9 cellular contexts compared by ENCODE assay signal in genomic region chr19:7637374-7638256, GRCh38. TPM values are rescaled to one million over a fixed set of nuclear protein-coding genes. Genes with fewer than 3 reads are reported as not detected.
DNase-seq lines count a peak whose midpoint lies in the region; ATAC-seq, FAIRE-seq and TF ChIP-seq lines count a peak whose summit lies in the region.
"Had no signal": no experiment of that assay in that cellular context is flagged by ENCODE, and none has a peak within 500 bp of the region (broad histone marks: within the 10 kb centered on the region; RNA-seq: fewer than 3 reads in every experiment).

No MANE protein-coding gene starts in this region.

- H3K36me3 ChIP-seq in KOPT-K1 (ENCODE audit: insufficient read depth, low read length) (peaks cover 9% of the 10 kb centered on the region; the same call in 1 of the 2 replicates), K562 (ENCODE audit: control insufficient read depth, insufficient read depth, low read length) (peaks cover 40% of the 10 kb centered on the region; the same call in 2 of the 3 replicates)

- no peaks in the 10 kb centered on the region for H3K4me1 Mint-ChIP-seq in type B pancreatic cell (ENCODE audit: unreplicated experiment)

- TF ChIP-seq CTCF in K562 (IDR thresholded peaks at IDR 0.05 in 2 of 3, conservative IDR thresholded peaks at IDR 0.05 in 1 of 3; ENCODE audit: insufficient read depth in 2 of 3, low read depth in 1 of 3, low read length in 3 of 3), result no peak
- TF ChIP-seq CTCF in type B pancreatic cell (conservative IDR thresholded peaks at IDR 0.05), result no peak

- H3K9me3 ChIP-seq in KOPT-K1 (ENCODE audit: insufficient read depth, low read length, poor library complexity, severe bottlenecking) (no peaks in the 10 kb centered on the region), K562 (replicated peaks; ENCODE audit: control insufficient read depth, insufficient read depth, low read depth, low read length) (peaks cover 6% of the 10 kb centered on the region; the same call in 1 of the 2 replicates)

- DNase-seq in NCI-H748 (lab: John Stamatoyannopoulos, UW; ENCODE audit: unreplicated experiment) (peak; percentile 9), NCI-H748 treated with DMSO at 0.1 percent for 48 hours (lab: John Stamatoyannopoulos, UW) (no peak), K562 (ENCODE audit: extremely low read depth in 1 of 4, low spot score in 3 of 4) (peak; percentile 71 to 93 (median 84)), left lobe of liver (ENCODE audit: low spot score) (peak; percentile 60), type B pancreatic cell (ENCODE audit: extremely low spot score, unreplicated experiment) (no peak)
- DNase-seq: DND-41 had no signal

- H3K36me3 Mint-ChIP-seq in type B pancreatic cell, result no peaks in the 10 kb centered on the region

- FAIRE-seq in K562 (lab: Jason Lieb, UNC), result peak; percentile 93

- peaks cover 28% of the 10 kb centered on the region for H3K27me3 Mint-ChIP-seq in type B pancreatic cell

- no peaks in the 10 kb centered on the region for H3K9me1 ChIP-seq in K562 (ENCODE audit: control insufficient read depth, insufficient read depth, low read length)

- peak overlapping the region; percentile 97 for H3K9ac ChIP-seq in K562 (ENCODE audit: insufficient read depth in 1 of 2, low read depth in 2 of 2, low read length in 2 of 2)

- POLR2A ChIA-PET in K562 (lab: Yijun Ruan, JAX), result interaction anchor here (0.7 to 2.0 kb wide), 8 partner anchors 8 to 130 kb away, joined by 3 to 18 read pairs (median 4); partner anchors contain the start of genes PET100 and XAB2

- WGBS in K562 (ENCODE audit: insufficient coverage, low coverage, missing lambda C conversion rate), result 13% methylated on average over 23 of the region's 30 CpGs

- no peaks in the 10 kb centered on the region; a peak in 1 of 5 replicates for H3K27me3 ChIP-seq in K562 (ENCODE audit: control insufficient read depth in 2 of 2, insufficient read depth in 2 of 2, low read length in 2 of 2)

- BruUV-seq in K562 (replicated peaks; lab: Mats Ljungman, UMichigan), result TSS peak; percentile 52

- peak overlapping the region; percentile 95 for H3K4me2 ChIP-seq in K562 (ENCODE audit: insufficient read depth, low read length)

- CTCF ChIA-PET in K562 (lab: Yijun Ruan, JAX; ENCODE audit: low intra/inter-chr PET ratio), result no interaction called here

- H3K4me1 ChIP-seq in K562 (replicated peaks in 1 of 2; ENCODE audit: control insufficient read depth in 2 of 2, insufficient read depth in 2 of 2, low read length in 2 of 2), result peaks cover 15 to 52% of the 10 kb centered on the region in 2 experiments; a peak in 4 of 5 replicates

- peak; percentile 52; the same call in 1 of the 2 replicates for TF ChIP-seq EP300 in K562 (IDR thresholded peaks at IDR 0.05; ENCODE audit: low read length)

- peak overlapping the region; percentile 22; the same call in 1 of the 2 replicates for H2AFZ ChIP-seq in K562 (ENCODE audit: low read depth, low read length)

- TF ChIP-seq RAD21 in K562 (CRISPR knock-in tag; conservative IDR thresholded peaks at IDR 0.05 in 1 of 2, IDR thresholded peaks at IDR 0.05 in 1 of 2), result no peak

- no peaks in the 10 kb centered on the region for H3K9me3 Mint-ChIP-seq in type B pancreatic cell

- no peak overlapping the region for H3K27ac Mint-ChIP-seq in type B pancreatic cell

- peak; percentile 84 for TF ChIP-seq POLR2A in K562 (conservative IDR thresholded peaks at IDR 0.05)

- H3K4me3 ChIP-seq in K562, result peak overlapping the region; percentile 79

- H3K79me2 ChIP-seq in K562 (ENCODE audit: control insufficient read depth, insufficient read depth, low read length), result peaks cover 40% of the 10 kb centered on the region

- ATAC-seq in K562 (peak; percentile 93), left lobe of liver (peak; percentile 40), GM18870 (IDR thresholded peaks at IDR 0.05; ENCODE audit: unreplicated experiment) (no peak), GM21737 (IDR thresholded peaks at IDR 0.05; ENCODE audit: unreplicated experiment) (no peak)

- intact Hi-C loops in K562 (cut with micrococcal nuclease), result no loop called here

- H3K27ac ChIP-seq in KOPT-K1 (ENCODE audit: low read depth, low read length, poor library complexity, severe bottlenecking) (peak overlapping the region; percentile 61), K562 (ENCODE audit: extremely low read depth, low read depth, low read length) (peak overlapping the region; percentile 93)

- in situ Hi-C loops in K562 (cut with MboI), result no loop called here

- H3K4me3 Mint-ChIP-seq in type B pancreatic cell, result peak overlapping the region; percentile 77

- H4K20me1 ChIP-seq in K562 (replicated peaks; ENCODE audit: control insufficient read depth, insufficient read depth, low read length), result peaks cover 14% of the 10 kb centered on the region

RNA-seq across cellular contexts. Expression of gene STXBP2, which starts 0.7 kb away (rescaled TPM):
- total RNA-seq in K562 (2011; cell fraction: chromatin; rRNA removed; ENCODE audit: low replicate concordance), result 1,097 and 1,923 TPM in 2 replicates
- 928 and 1,024 TPM in 2 replicates for total RNA-seq in K562 (2011; cell fraction: nucleolus; rRNA removed)
- total RNA-seq in K562 (2011; cell fraction: nucleoplasm; rRNA removed), result 1,126 and 1,380 TPM in 2 replicates
- total RNA-seq in K562 (2014; rRNA removed) (79.9 and 96.0 TPM in 2 replicates), K562 (2014; rRNA removed; fragmentation: Illumina TruSeq; extraction: Trizol) (29.8 and 31.6 TPM in 2 replicates), K562 (2015; rRNA removed; fragmentation: Illumina TruSeq; extraction: Trizol) (37.6 and 38.4 TPM in 2 replicates), K562 (2021) (136 and 163 TPM in 2 replicates), left lobe of liver (48.0 TPM), type B pancreatic cell (ENCODE audit: low replicate concordance) (61.6 and 108 TPM in 2 replicates)
- polyA plus RNA-seq in K562 (2011; rRNA removed) (141 and 157 TPM in 2 replicates), K562 (2014; fragmentation: Illumina TruSeq; extraction: Trizol) (71.3 and 102 TPM in 2 replicates), K562 (2014; fragmentation: Nextera tagmentation; extraction: Ambion mirVana) (1 to 10 TPM; 2.5 to 9.1 TPM), K562 (2014; rRNA removed) (142 and 145 TPM in 2 replicates)
- 143 and 228 TPM in 2 replicates for polyA plus RNA-seq in K562 (2011; cell fraction: cytosol; rRNA removed)
- polyA plus RNA-seq in K562 (2011; cell fraction: nucleus; rRNA removed), result 689 and 874 TPM in 2 replicates
- polyA plus RNA-seq in K562 (2012), result 178 and 291 TPM in 2 replicates
- polyA minus RNA-seq in K562 (2011; rRNA and poly(A)+ RNA removed), result 674 and 952 TPM in 2 replicates
- 134 and 138 TPM in 2 replicates for polyA minus RNA-seq in K562 (2011; cell fraction: cytosol; rRNA and poly(A)+ RNA removed)
- polyA minus RNA-seq in K562 (2011; cell fraction: nucleus; rRNA and poly(A)+ RNA removed), result 244 and 299 TPM in 2 replicates

RNA-seq across cellular contexts. Expression of gene PCP2, which starts 4.1 kb away (rescaled TPM):
- total RNA-seq in K562 (2011; cell fraction: chromatin; rRNA removed; ENCODE audit: low replicate concordance), result 1.8 TPM in 1 of 2 replicates, not detected in the other
- total RNA-seq in K562 (2011; cell fraction: nucleolus; rRNA removed), result 0.53 and 1.2 TPM in 2 replicates
- 0.59 and 1.8 TPM in 2 replicates for total RNA-seq in K562 (2011; cell fraction: nucleoplasm; rRNA removed)
- total RNA-seq in K562 (2014; rRNA removed) (0.73 and 1.5 TPM in 2 replicates), K562 (2014; rRNA removed; fragmentation: Illumina TruSeq; extraction: Trizol) (0.25 TPM in 1 of 2 replicates, not detected in the other), K562 (2015; rRNA removed; fragmentation: Illumina TruSeq; extraction: Trizol) (0.23 TPM in 1 of 2 replicates, not detected in the other), K562 (2021) (0.96 and 1.3 TPM in 2 replicates), left lobe of liver (1.7 TPM), type B pancreatic cell (ENCODE audit: low replicate concordance) (1.0 TPM in 1 of 2 replicates, not detected in the other)
- polyA plus RNA-seq in K562 (2011; rRNA removed) (0.17 and 0.47 TPM in 2 replicates), K562 (2014; fragmentation: Illumina TruSeq; extraction: Trizol) (0.90 TPM in 1 of 2 replicates, not detected in the other), K562 (2014; fragmentation: Nextera tagmentation; extraction: Ambion mirVana) (under 1 TPM in 1 of 2 experiments, not detected in 1; 0.22 TPM), K562 (2014; rRNA removed) (1.3 and 1.6 TPM in 2 replicates)
- 0.49 and 0.79 TPM in 2 replicates for polyA plus RNA-seq in K562 (2011; cell fraction: cytosol; rRNA removed)
- 2.3 and 6.4 TPM in 2 replicates for polyA plus RNA-seq in K562 (2011; cell fraction: nucleus; rRNA removed)
- polyA plus RNA-seq in K562 (2012), result 1.7 and 3.8 TPM in 2 replicates
- not detected in 2 replicates for polyA minus RNA-seq in K562 (2011; rRNA and poly(A)+ RNA removed)
- not detected in 2 replicates for polyA minus RNA-seq in K562 (2011; cell fraction: cytosol; rRNA and poly(A)+ RNA removed)
- not detected in 2 replicates for polyA minus RNA-seq in K562 (2011; cell fraction: nucleus; rRNA and poly(A)+ RNA removed)

RNA-seq across cellular contexts. Expression of gene PET100, which starts 8.0 kb away (rescaled TPM):
- 38.1 and 46.0 TPM in 2 replicates for total RNA-seq in K562 (2011; cell fraction: chromatin; rRNA removed; ENCODE audit: low replicate concordance)
- 31.5 and 34.5 TPM in 2 replicates for total RNA-seq in K562 (2011; cell fraction: nucleolus; rRNA removed)
- 43.6 and 52.8 TPM in 2 replicates for total RNA-seq in K562 (2011; cell fraction: nucleoplasm; rRNA removed)
- total RNA-seq in K562 (2014; rRNA removed) (59.9 and 62.3 TPM in 2 replicates), K562 (2014; rRNA removed; fragmentation: Illumina TruSeq; extraction: Trizol) (116 and 120 TPM in 2 replicates), K562 (2015; rRNA removed; fragmentation: Illumina TruSeq; extraction: Trizol) (82.1 and 93.7 TPM in 2 replicates), K562 (2021) (147 and 160 TPM in 2 replicates), left lobe of liver (75.6 TPM), type B pancreatic cell (ENCODE audit: low replicate concordance) (160 and 184 TPM in 2 replicates)
- polyA plus RNA-seq in K562 (2011; rRNA removed) (51.1 and 72.3 TPM in 2 replicates), K562 (2014; fragmentation: Illumina TruSeq; extraction: Trizol) (77.2 and 79.8 TPM in 2 replicates), K562 (2014; fragmentation: Nextera tagmentation; extraction: Ambion mirVana) (100 to 1,000 TPM; 322 to 351 TPM), K562 (2014; rRNA removed) (98.3 and 111 TPM in 2 replicates)
- polyA plus RNA-seq in K562 (2011; cell fraction: cytosol; rRNA removed), result 21.3 and 27.3 TPM in 2 replicates
- 33.8 and 34.8 TPM in 2 replicates for polyA plus RNA-seq in K562 (2011; cell fraction: nucleus; rRNA removed)
- 68.4 and 184 TPM in 2 replicates for polyA plus RNA-seq in K562 (2012)
- polyA minus RNA-seq in K562 (2011; rRNA and poly(A)+ RNA removed), result 14.1 and 14.8 TPM in 2 replicates
- polyA minus RNA-seq in K562 (2011; cell fraction: cytosol; rRNA and poly(A)+ RNA removed), result 8.8 and 9.0 TPM in 2 replicates
- polyA minus RNA-seq in K562 (2011; cell fraction: nucleus; rRNA and poly(A)+ RNA removed), result 4.7 and 15.7 TPM in 2 replicates

RNA-seq across cellular contexts. Expression of gene XAB2, which starts 8.3 kb away (rescaled TPM):
- 26.2 and 87.7 TPM in 2 replicates for total RNA-seq in K562 (2011; cell fraction: chromatin; rRNA removed; ENCODE audit: low replicate concordance)
- total RNA-seq in K562 (2011; cell fraction: nucleolus; rRNA removed), result 82.9 and 84.2 TPM in 2 replicates
- 36.0 and 40.3 TPM in 2 replicates for total RNA-seq in K562 (2011; cell fraction: nucleoplasm; rRNA removed)
- total RNA-seq in K562 (2014; rRNA removed) (43.7 and 54.6 TPM in 2 replicates), K562 (2014; rRNA removed; fragmentation: Illumina TruSeq; extraction: Trizol) (5.6 and 7.6 TPM in 2 replicates), K562 (2015; rRNA removed; fragmentation: Illumina TruSeq; extraction: Trizol) (22.0 and 24.3 TPM in 2 replicates), K562 (2021) (58.3 and 58.7 TPM in 2 replicates), left lobe of liver (21.2 TPM), type B pancreatic cell (ENCODE audit: low replicate concordance) (38.5 and 46.5 TPM in 2 replicates)
- polyA plus RNA-seq in K562 (2011; rRNA removed) (19.1 and 36.3 TPM in 2 replicates), K562 (2014; fragmentation: Illumina TruSeq; extraction: Trizol) (20.0 and 33.9 TPM in 2 replicates), K562 (2014; fragmentation: Nextera tagmentation; extraction: Ambion mirVana) (under 1 TPM; 0.21 to 0.71 TPM), K562 (2014; rRNA removed) (36.7 and 38.4 TPM in 2 replicates)
- polyA plus RNA-seq in K562 (2011; cell fraction: cytosol; rRNA removed), result 34.9 and 73.2 TPM in 2 replicates
- polyA plus RNA-seq in K562 (2011; cell fraction: nucleus; rRNA removed), result 90.6 and 116 TPM in 2 replicates
- polyA plus RNA-seq in K562 (2012), result 39.7 and 58.7 TPM in 2 replicates
- polyA minus RNA-seq in K562 (2011; rRNA and poly(A)+ RNA removed), result 19.3 and 29.5 TPM in 2 replicates
- 50.8 and 65.5 TPM in 2 replicates for polyA minus RNA-seq in K562 (2011; cell fraction: cytosol; rRNA and poly(A)+ RNA removed)
- 26.3 and 36.9 TPM in 2 replicates for polyA minus RNA-seq in K562 (2011; cell fraction: nucleus; rRNA and poly(A)+ RNA removed)

RNA-seq across cellular contexts. Expression of gene RETN, which starts 31.2 kb away (rescaled TPM):
- total RNA-seq in K562 (2011; cell fraction: chromatin; rRNA removed; ENCODE audit: low replicate concordance), result not detected in 2 replicates
- total RNA-seq in K562 (2011; cell fraction: nucleolus; rRNA removed), result not detected in 2 replicates
- total RNA-seq in K562 (2011; cell fraction: nucleoplasm; rRNA removed), result not detected in 2 replicates
- total RNA-seq in K562 (2014; rRNA removed), result not detected in 2 replicates
- not detected in 2 replicates for total RNA-seq in K562 (2014; rRNA removed; fragmentation: Illumina TruSeq; extraction: Trizol)
- total RNA-seq in K562 (2015; rRNA removed; fragmentation: Illumina TruSeq; extraction: Trizol), result not detected in 2 replicates
- total RNA-seq in K562 (2021), result not detected in 2 replicates
- polyA plus RNA-seq in K562 (2011; rRNA removed), result not detected in 2 replicates
- polyA plus RNA-seq in K562 (2011; cell fraction: cytosol; rRNA removed), result not detected in 2 replicates
- not detected in 2 replicates for polyA plus RNA-seq in K562 (2011; cell fraction: nucleus; rRNA removed)
- polyA plus RNA-seq in K562 (2012), result not detected in 2 replicates
- not detected in 2 replicates for polyA plus RNA-seq in K562 (2014; fragmentation: Illumina TruSeq; extraction: Trizol)
- not detected for polyA plus RNA-seq in K562 (2014; fragmentation: Nextera tagmentation; extraction: Ambion mirVana)
- polyA plus RNA-seq in K562 (2014; rRNA removed), result not detected in 2 replicates
- polyA minus RNA-seq in K562 (2011; rRNA and poly(A)+ RNA removed), result not detected in 2 replicates
- polyA minus RNA-seq in K562 (2011; cell fraction: cytosol; rRNA and poly(A)+ RNA removed), result not detected in 2 replicates
- polyA minus RNA-seq in K562 (2011; cell fraction: nucleus; rRNA and poly(A)+ RNA removed), result not detected in 2 replicates
- not detected for total RNA-seq in left lobe of liver
- not detected in 2 replicates for total RNA-seq in type B pancreatic cell (ENCODE audit: low replicate concordance)

Comparison
In these comparisons a context has a peak if more than half of its experiments do, and no peak if none do; other contexts are left out.
1. DNase-seq: peak in NCI-H748 (single experiment), K562 (4 of 4) and left lobe of liver (single experiment); none in NCI-H748 treated with DMSO at 0.1 percent for 48 hours (single experiment) and type B pancreatic cell (single experiment).
2. ATAC-seq: peak in K562 (single experiment) and left lobe of liver (single experiment); none in GM18870 (single experiment) and GM21737 (single experiment).